ENCODE assay signal across 9 cellular contexts in the genomic region with DNA sequence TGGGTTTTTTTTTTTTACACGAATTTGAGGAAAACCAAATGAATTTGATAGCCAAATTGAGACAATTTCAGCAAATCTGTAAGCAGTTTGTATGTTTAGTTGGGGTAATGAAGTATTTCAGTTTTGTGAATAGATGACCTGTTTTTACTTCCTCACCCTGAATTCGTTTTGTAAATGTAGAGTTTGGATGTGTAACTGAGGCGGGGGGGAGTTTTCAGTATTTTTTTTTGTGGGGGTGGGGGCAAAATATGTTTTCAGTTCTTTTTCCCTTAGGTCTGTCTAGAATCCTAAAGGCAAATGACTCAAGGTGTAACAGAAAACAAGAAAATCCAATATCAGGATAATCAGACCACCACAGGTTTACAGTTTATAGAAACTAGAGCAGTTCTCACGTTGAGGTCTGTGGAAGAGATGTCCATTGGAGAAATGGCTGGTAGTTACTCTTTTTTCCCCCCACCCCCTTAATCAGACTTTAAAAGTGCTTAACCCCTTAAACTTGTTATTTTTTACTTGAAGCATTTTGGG. TPM values are rescaled to one million over a fixed set of nuclear protein-coding genes. Genes with fewer than 3 reads are reported as not detected.
DNase-seq lines count a peak whose midpoint lies in the region; ATAC-seq and TF ChIP-seq lines count a peak whose summit lies in the region.
"Had no signal": no experiment of that assay in that cellular context is flagged by ENCODE, and none has a peak within 500 bp of the region (broad histone marks: within the 10 kb centered on the region; RNA-seq: fewer than 3 reads in every experiment).

No MANE protein-coding gene starts in this region.

- no peaks in the 10 kb centered on the region for H3K9me2 ChIP-seq in SK-N-SH

- H4K20me1 ChIP-seq in SK-N-SH (ENCODE audit: insufficient read depth), result peaks cover 71% of the 10 kb centered on the region

- H3K27ac ChIP-seq in SK-N-SH (ENCODE audit: low read depth in 2 of 2, low read length in 1 of 2), result peak overlapping the region; percentile 99 to 100

- peaks cover 82% of the 10 kb centered on the region for H3F3A ChIP-seq in SK-N-SH (replicated peaks; ENCODE audit: insufficient read depth)

- no peak for TF ChIP-seq EP300 in SK-N-SH (IDR thresholded peaks at IDR 0.05; ENCODE audit: borderline replicate concordance in 1 of 2, low read depth in 1 of 2, low read length in 1 of 2)

- TF ChIP-seq CTCF in SK-N-SH (IDR thresholded peaks at IDR 0.05), result no peak

- H3K27me3 ChIP-seq in SK-N-SH (ENCODE audit: insufficient read depth), result no peaks in the 10 kb centered on the region

- H3K79me2 ChIP-seq in SK-N-SH (ENCODE audit: insufficient read depth), result peaks cover 95% of the 10 kb centered on the region

- H3K9ac ChIP-seq in SK-N-SH, result peak overlapping the region; percentile 100

- no peak overlapping the region for H2AFZ ChIP-seq in SK-N-SH (ENCODE audit: low read depth)

- DNase-seq in DMS53 (lab: John Stamatoyannopoulos, UW) (peak; percentile 73), DMS53 treated with DMSO at 0.1 percent for 48 hours (lab: John Stamatoyannopoulos, UW; ENCODE audit: unreplicated experiment) (no peak), SK-N-SH (no peak), glomerular visceral epithelial cell (ENCODE audit: extremely low spot score) (peak; percentile 42), stromal cell of bone marrow (ENCODE audit: low read depth) (peak; percentile 28), LoVo (ENCODE audit: low spot score) (no peak), midbrain (lab: John Stamatoyannopoulos, UW) (no peak)
- DNase-seq: 8988T had no signal

- CTCF ChIA-PET in SK-N-SH (lab: Yijun Ruan, JAX), result interaction anchor here (0.7 to 5.8 kb wide), 8 partner anchors 8 to 85 kb away, joined by 4 to 78 read pairs (median 19); no protein-coding TSS in a partner anchor

- H3K4me1 ChIP-seq in SK-N-SH (ENCODE audit: control insufficient read depth in 1 of 2, insufficient read depth in 2 of 2, low read depth in 1 of 2, low read length in 1 of 2), result peaks cover 8 to 18% of the 10 kb centered on the region in 2 experiments; a peak in 2 of 4 replicates

- peak overlapping the region; percentile 84 to 87 for H3K4me3 ChIP-seq in SK-N-SH (ENCODE audit: low read depth in 2 of 2, low read length in 1 of 2)

- peak overlapping the region; percentile 87 for H3K4me2 ChIP-seq in SK-N-SH

- H3K9me3 ChIP-seq in SK-N-SH, result no peaks in the 10 kb centered on the region

- WGBS in SK-N-SH (ENCODE audit: low lambda C conversion rate), result 0% methylated on average over 4 of the region's 4 CpGs

- no peak for ATAC-seq in HG02973 (IDR thresholded peaks at IDR 0.05; ENCODE audit: unreplicated experiment)

- no peak for TF ChIP-seq RAD21 in SK-N-SH (IDR thresholded peaks at IDR 0.05; ENCODE audit: low read length)

- peaks cover 60 to 70% of the 10 kb centered on the region in 2 experiments for H3K36me3 ChIP-seq in SK-N-SH (replicated peaks in 1 of 2; ENCODE audit: control insufficient read depth in 1 of 2, insufficient read depth in 2 of 2, low read length in 1 of 2)

- POLR2A ChIA-PET in SK-N-SH (lab: Yijun Ruan, JAX), result interaction anchor here (1.0 to 26.8 kb wide), 9 partner anchors 6 to 239 kb away, joined by 3 to 1027 read pairs (median 24); a partner anchor contains a TSS

TF ChIP-seq in SK-N-SH, 30 proteins besides CTCF, POLR2A, EP300 and RAD21:
- TF ChIP-seq FOSL2 (IDR thresholded peaks at IDR 0.05; ENCODE audit: borderline replicate concordance, low read depth) (no peak), FOXM1 (IDR thresholded peaks at IDR 0.05; ENCODE audit: low read depth) (no peak), NFIC (IDR thresholded peaks at IDR 0.05; ENCODE audit: borderline replicate concordance) (no peak), TCF12 (IDR thresholded peaks at IDR 0.05) (peak; percentile 18; the same call in 1 of the 2 replicates), SIN3A (IDR thresholded peaks at IDR 0.05; ENCODE audit: borderline replicate concordance, low read depth, low read length) (0 out of 2 replicates have a peak, but pooled peaks have one; percentile 11), MXI1 (IDR thresholded peaks at IDR 0.05; ENCODE audit: low read depth, low read length) (no peak), EZH2phosphoT487 (IDR thresholded peaks at IDR 0.05; ENCODE audit: borderline replicate concordance, low read depth) (no peak), JUND (IDR thresholded peaks at IDR 0.05) (no peak; the same call in 1 of the 2 replicates), TAF1 (IDR thresholded peaks at IDR 0.05; ENCODE audit: borderline replicate concordance, low read depth, low read length) (0 out of 2 replicates have a peak, but pooled peaks have one; percentile 42)

RNA-seq across cellular contexts. Expression of a gene that starts 2.2 kb away (rescaled TPM):
- 285 and 510 TPM in 2 replicates for polyA plus RNA-seq in SK-N-SH (2012; rRNA removed)
- 23.6 and 25.7 TPM in 2 replicates for polyA plus RNA-seq in SK-N-SH (2012; cell fraction: cytosol; rRNA removed)
- polyA plus RNA-seq in SK-N-SH (2012; cell fraction: nucleus; rRNA removed), result 1,545 and 2,619 TPM in 2 replicates

RNA-seq across cellular contexts. Expression of a gene that starts 23.8 kb away (rescaled TPM):
- polyA plus RNA-seq in SK-N-SH (2012; rRNA removed), result 76.7 and 79.9 TPM in 2 replicates
- polyA plus RNA-seq in SK-N-SH (2012; cell fraction: cytosol; rRNA removed), result 26.2 and 41.7 TPM in 2 replicates
- polyA plus RNA-seq in SK-N-SH (2012; cell fraction: nucleus; rRNA removed), result 115 and 159 TPM in 2 replicates

RNA-seq across cellular contexts. Expression of a gene that starts 57.1 kb away (rescaled TPM):
- 92.1 and 167 TPM in 2 replicates for polyA plus RNA-seq in SK-N-SH (2012; rRNA removed)
- polyA plus RNA-seq in SK-N-SH (2012; cell fraction: cytosol; rRNA removed), result 62.4 and 112 TPM in 2 replicates
- 691 and 1,438 TPM in 2 replicates for polyA plus RNA-seq in SK-N-SH (2012; cell fraction: nucleus; rRNA removed)

Comparison
In these comparisons a context has a peak if more than half of its experiments do, and no peak if none do; other contexts are left out.
1. DNase-seq: peak in DMS53 (single experiment), glomerular visceral epithelial cell (single experiment) and stromal cell of bone marrow (single experiment); none in DMS53 treated with DMSO at 0.1 percent for 48 hours (single experiment), SK-N-SH (single experiment), LoVo (single experiment) and midbrain (single experiment).